In genomic region chr19:1251233-1251502, GRCh38 we compare ENCODE assay signal across 8 cellular contexts. TPM values are rescaled to one million over a fixed set of nuclear protein-coding genes. Genes with fewer than 3 reads are reported as not detected.
A peak's percentile ranks its signal among the peaks of the same experiment; 100 is the strongest.
DNase-seq lines count a peak whose midpoint lies in the region; ATAC-seq and TF ChIP-seq lines count a peak whose summit lies in the region.

No MANE protein-coding gene starts in this region.

- no peaks in the 10 kb centered on the region for H3K9me3 ChIP-seq in esophagus squamous epithelium

- H3K4me3 Mint-ChIP-seq in T-cell (peak overlapping the region; percentile 86 to 91 (median 89)), neural crest cell (peak overlapping the region; percentile 93)

- DNase-seq in stimulated activated CD4-positive, alpha-beta T cell treated with anti-CD3 and anti-CD28 coated beads, Interleukin-1b, Interleukin-23, amount 100 ng/mL, for 48 hours = peak; percentile 67
- DNase-seq in stimulated activated CD4-positive, alpha-beta T cell treated with anti-CD3 and anti-CD28 coated beads, Interleukin-4, amount 100 ng/mL, for 24 hours = no peak
- no peak for DNase-seq in T-cell
- DNase-seq in esophagus squamous epithelium (lab: John Stamatoyannopoulos, UW) = no peak
- no peak for DNase-seq in neural crest cell (ENCODE audit: low read depth, low spot score)
- no peak for DNase-seq in SIG-M5 (lab: John Stamatoyannopoulos, UW)
- no peak for DNase-seq in left lobe of liver (ENCODE audit: low spot score)

- intact Hi-C loops in esophagus squamous epithelium (cut with DNase I) = no loop called here

- no peaks in the 10 kb centered on the region for H3K9me3 Mint-ChIP-seq in T-cell
- no peaks in the 10 kb centered on the region for H3K9me3 Mint-ChIP-seq in neural crest cell

- peak overlapping the region; percentile 73 to 98 (median 90) for H3K4me3 ChIP-seq in esophagus squamous epithelium

- TF ChIP-seq CTCF in esophagus squamous epithelium (IDR thresholded peaks at IDR 0.05) (no peak), neural crest cell (conservative IDR thresholded peaks at IDR 0.05) (no peak)

- peaks cover 46 to 79% (median 55%) of the 10 kb centered on the region in 3 donors for H3K4me1 ChIP-seq in esophagus squamous epithelium

- 0% methylated on average over 6 of the region's 11 CpGs; no CpG with 5 or more reads in 1 of the 2 donors for whole genome bisulfite sequencing in esophagus squamous epithelium, 2 donors

- H3K4me1 Mint-ChIP-seq in T-cell (peaks cover 18 to 20% (median 18%) of the 10 kb centered on the region in 3 donors), neural crest cell (no peaks in the 10 kb centered on the region)

- peak overlapping the region; percentile 94 to 96 for H3K27ac Mint-ChIP-seq in T-cell
- peak overlapping the region; percentile 98 for H3K27ac Mint-ChIP-seq in neural crest cell (ENCODE audit: unreplicated experiment)

- ATAC-seq in T-cell (replicated peaks in 1 of 4) = no peak
- ATAC-seq in left lobe of liver = no peak
- no peak for ATAC-seq in GM18867 (IDR thresholded peaks at IDR 0.05; ENCODE audit: unreplicated experiment)

- H3K27me3 Mint-ChIP-seq in T-cell = no peaks in the 10 kb centered on the region
- H3K27me3 Mint-ChIP-seq in neural crest cell (ENCODE audit: low read depth) = peaks cover 6% of the 10 kb centered on the region

- CTCF ChIA-PET in T-cell (lab: Charles Lee) = interaction anchor here in 1 of 2 donors (0.8 kb wide), 1 partner anchor 15 kb away, joined by 3 read pairs; no protein-coding TSS in a partner anchor

- peaks cover 11% of the 10 kb centered on the region for H3K36me3 Mint-ChIP-seq in T-cell
- H3K36me3 Mint-ChIP-seq in neural crest cell (ENCODE audit: low read depth) = peaks cover 12% of the 10 kb centered on the region

- TF ChIP-seq POLR2A in esophagus squamous epithelium (IDR thresholded peaks at IDR 0.05) = peak in 1 of 4 donors; percentile 42

- POLR2A ChIA-PET in T-cell (lab: Charles Lee) = interaction anchor here in 1 of 2 donors (1.3 kb wide), 1 partner anchor 18 kb away, joined by 6 read pairs; the partner anchor contains the start of gene CIRBP

- H3K36me3 ChIP-seq in esophagus squamous epithelium = peaks cover 25 to 52% (median 28%) of the 10 kb centered on the region in 3 donors

- peak overlapping the region; percentile 98 to 100 (median 100) for H3K27ac ChIP-seq in esophagus squamous epithelium

- H3K27me3 ChIP-seq in esophagus squamous epithelium = no peaks in the 10 kb centered on the region

RNA-seq across cellular contexts. Expression of gene MIDN, which starts 2.8 kb away (rescaled TPM):
- total RNA-seq in T-cell (100 to 1,000 TPM in 1 of 5 donors, 10 to 100 TPM in 4; 54.0 to 161 (median 66.9) TPM), esophagus squamous epithelium (10 to 100 TPM; 12.4 to 65.0 (median 40.4) TPM), neural crest cell (177 and 187 TPM in 2 replicates), left lobe of liver (51.7 TPM)

RNA-seq across cellular contexts. Expression of gene ATP5F1D, which starts 9.6 kb away (rescaled TPM):
- 100 to 1,000 TPM; 117 to 233 (median 155) TPM for total RNA-seq in T-cell
- total RNA-seq in esophagus squamous epithelium = 100 to 1,000 TPM in 3 of 4 donors, 10 to 100 TPM in 1; 83.4 to 171 (median 132) TPM
- total RNA-seq in neural crest cell = 140 and 141 TPM in 2 replicates
- 282 TPM for total RNA-seq in left lobe of liver

RNA-seq across cellular contexts. Expression of gene CBARP, which starts 13.4 kb away (rescaled TPM):
- total RNA-seq in T-cell (under 1 TPM in 4 of 5 donors, not detected in 1; 0.08 to 0.36 (median 0.23) TPM), esophagus squamous epithelium (1 to 10 TPM in 3 of 4 donors, under 1 TPM in 1; 0.38 to 1.6 (median 1.2) TPM), neural crest cell (26.2 and 27.1 TPM in 2 replicates), left lobe of liver (0.38 TPM)

RNA-seq across cellular contexts. Expression of gene CIRBP, which starts 18.0 kb away (rescaled TPM):
- total RNA-seq in T-cell (100 to 1,000 TPM; 477 to 682 (median 657) TPM), esophagus squamous epithelium (100 to 1,000 TPM; 116 to 415 (median 238) TPM), neural crest cell (414 and 421 TPM in 2 replicates), left lobe of liver (125 TPM)

RNA-seq across cellular contexts. Expression of gene FAM174C, which starts 24.2 kb away (rescaled TPM):
- total RNA-seq in T-cell (10 to 100 TPM; 42.1 to 69.8 (median 60.4) TPM), esophagus squamous epithelium (10 to 100 TPM; 31.5 to 69.8 (median 50.5) TPM), neural crest cell (33.3 and 36.6 TPM in 2 replicates), left lobe of liver (48.0 TPM)

Comparison
In these comparisons a context has a peak if more than half of its experiments do, and no peak if none do; other contexts are left out.
1. RNA of gene CBARP, which starts 13.4 kb away (total RNA-seq): 26.2 to 27.1 TPM in neural crest cell; 0.38 to 1.6 TPM in esophagus squamous epithelium, 0.38 TPM in left lobe of liver (single experiment) and 0.08 to 0.36 TPM in T-cell; every median in the first group is over 10 times any median in the second.